In genomic region chr11:66347425-66348276, GRCh38 we compare ENCODE assay signal across 8 cellular contexts. TPM values are rescaled to one million over a fixed set of nuclear protein-coding genes. Genes with fewer than 3 reads are reported as not detected.
DNase-seq lines count a peak whose midpoint lies in the region; ATAC-seq and TF ChIP-seq lines count a peak whose summit lies in the region.

Gene B4GAT1 (minus strand): TSS chr11:66347629. CDS start chr11:66347545, 84 bp downstream.

- intact Hi-C loops in dendritic cell treated with granulocyte-macrophage colony-stimulating factor and Interleukin-4, amounts not matched to agents 40 ng/mL and 50 ng/mL, for 4 days (cut with micrococcal nuclease), result no loop called here
- intact Hi-C loops in left lung (cut with DNase I), result no loop called here

- H3K27ac Mint-ChIP-seq in dendritic cell treated with granulocyte-macrophage colony-stimulating factor and Interleukin-4, amounts not matched to agents 40 ng/mL and 50 ng/mL, for 4 days, result peak within 1 kb of the TSS; percentile 53

- TF ChIP-seq POLR2A in GM10847 (IDR thresholded peaks at IDR 0.05; ENCODE audit: extremely low read depth, insufficient read length), result peak; percentile 21

- H3K9me3 Mint-ChIP-seq in dendritic cell treated with granulocyte-macrophage colony-stimulating factor and Interleukin-4, amounts not matched to agents 40 ng/mL and 50 ng/mL, for 4 days, result no peaks in the 10 kb centered on the region

- peaks cover 0 to 1% of the 10 kb centered on the region in 2 donors for H3K36me3 ChIP-seq in left lung

- peaks cover 24% of the 10 kb centered on the region for H3K27me3 Mint-ChIP-seq in dendritic cell treated with granulocyte-macrophage colony-stimulating factor and Interleukin-4, amounts not matched to agents 40 ng/mL and 50 ng/mL, for 4 days

- DNase-seq in NCI-H526 (lab: John Stamatoyannopoulos, UW), result peak; percentile 92 to 96
- DNase-seq in activated CD4-positive, alpha-beta T cell treated with anti-CD3 and anti-CD28 coated beads, Interleukin-2, amount 50 U/mL, for 4 hours, result peak; percentile 77
- DNase-seq in left lung, result peak; percentile 80 to 90
- DNase-seq in stimulated activated CD4-positive, alpha-beta T cell treated with anti-CD3 and anti-CD28 coated beads, Interleukin-1b, Interleukin-23, amount 100 ng/mL, for 48 hours, result peak; percentile 92

- H3K27me3 ChIP-seq in left lung, result peaks cover 0 to 6% of the 10 kb centered on the region in 2 donors

- H3K4me3 ChIP-seq in left lung, result peak within 1 kb of the TSS; percentile 65 to 81

- peaks cover 43% of the 10 kb centered on the region for H3K4me1 Mint-ChIP-seq in dendritic cell treated with granulocyte-macrophage colony-stimulating factor and Interleukin-4, amounts not matched to agents 40 ng/mL and 50 ng/mL, for 4 days (ENCODE audit: low read depth)

- ATAC-seq in HG03378 (IDR thresholded peaks at IDR 0.05; ENCODE audit: unreplicated experiment) (peak; percentile 39), left lung (peak; percentile 65), HG03039 (IDR thresholded peaks at IDR 0.05; ENCODE audit: unreplicated experiment) (no peak)

- H3K36me3 Mint-ChIP-seq in dendritic cell treated with granulocyte-macrophage colony-stimulating factor and Interleukin-4, amounts not matched to agents 40 ng/mL and 50 ng/mL, for 4 days (ENCODE audit: low read depth), result peaks cover 19% of the 10 kb centered on the region

- peaks cover 27 to 44% of the 10 kb centered on the region in 2 donors for H3K4me1 ChIP-seq in left lung

- no peaks in the 10 kb centered on the region for H3K9me3 ChIP-seq in left lung

- peak within 1 kb of the TSS; percentile 86 to 89 for H3K27ac ChIP-seq in left lung

- TF ChIP-seq CTCF in left lung (IDR thresholded peaks at IDR 0.05), result no peak

- H3K4me3 Mint-ChIP-seq in dendritic cell treated with granulocyte-macrophage colony-stimulating factor and Interleukin-4, amounts not matched to agents 40 ng/mL and 50 ng/mL, for 4 days, result peak within 1 kb of the TSS; percentile 81

RNA-seq across cellular contexts. Expression of gene B4GAT1, which starts in this region (rescaled TPM):
- 10 to 100 TPM; 22.9 to 29.7 TPM for total RNA-seq in left lung
